ENCODE assay signal across 17 cellular contexts in genomic region chr3:52092291-52092660, GRCh38.
"Had no signal": no experiment of that assay in that cellular context is flagged by ENCODE, and none has a peak within 500 bp of the region (broad histone marks: within the 10 kb centered on the region; RNA-seq: fewer than 3 reads in every experiment).

No MANE protein-coding gene starts in this region.

- H3K4me2 ChIP-seq: neural progenitor cell had no signal

- H3K27me3 ChIP-seq: brain microvascular endothelial cell, heart left ventricle, neural progenitor cell, pancreas, transverse colon had no signal

- H3K9ac ChIP-seq: neural progenitor cell had no signal

- ATAC-seq: activated naive CD4-positive, alpha-beta T cell treated with anti-CD3 and anti-CD28 coated beads, Interleukin-2, amount 50 U/mL, for 72 hours; activated T-cell treated with anti-CD3 and anti-CD28 coated beads, Interleukin-2, amount 50 U/mL, for 4 hours; pancreas had no signal

- H3K27ac ChIP-seq: brain microvascular endothelial cell, left ventricle myocardium inferior, neural progenitor cell, pancreas, transverse colon had no signal

- H2AFZ ChIP-seq: neural progenitor cell had no signal

- FAIRE-seq: frontal cortex, islet of Langerhans, pancreas had no signal

- H3K9me3 ChIP-seq: heart left ventricle, left ventricle myocardium inferior, pancreas, transverse colon had no signal

- H3K4me3 ChIP-seq: heart left ventricle, left ventricle myocardium inferior, neural progenitor cell, pancreas, transverse colon had no signal

- DNase-seq: activated CD4-positive, alpha-beta T cell treated with anti-CD3 and anti-CD28 coated beads for 1 hour; activated CD4-positive, alpha-beta T cell treated with anti-CD3 and anti-CD28 coated beads, Interleukin-2, amount 50 U/mL, for 48 hours; activated effector memory CD4-positive, alpha-beta T cell treated with anti-CD3 and anti-CD28 coated beads, Interleukin-2, amount 50 U/mL, for 16 hours; activated T-cell treated with anti-CD3 and anti-CD28 coated beads, Interleukin-2, amount 50 U/mL, for 4 hours; amniotic stem cell; brain microvascular endothelial cell; effector CD4-positive, alpha-beta T cell; stimulated activated CD4-positive, alpha-beta T cell treated with anti-CD3 and anti-CD28 coated beads, Interleukin-4, amount 100 ng/mL, for 4 hours; T1000; transverse colon had no signal

- H3K4me1 ChIP-seq: pancreas had no signal

- H3K36me3 ChIP-seq: brain microvascular endothelial cell, left ventricle myocardium inferior, neural progenitor cell, pancreas, transverse colon had no signal
